1 cellular context compared by ENCODE assay signal in the genomic region with DNA sequence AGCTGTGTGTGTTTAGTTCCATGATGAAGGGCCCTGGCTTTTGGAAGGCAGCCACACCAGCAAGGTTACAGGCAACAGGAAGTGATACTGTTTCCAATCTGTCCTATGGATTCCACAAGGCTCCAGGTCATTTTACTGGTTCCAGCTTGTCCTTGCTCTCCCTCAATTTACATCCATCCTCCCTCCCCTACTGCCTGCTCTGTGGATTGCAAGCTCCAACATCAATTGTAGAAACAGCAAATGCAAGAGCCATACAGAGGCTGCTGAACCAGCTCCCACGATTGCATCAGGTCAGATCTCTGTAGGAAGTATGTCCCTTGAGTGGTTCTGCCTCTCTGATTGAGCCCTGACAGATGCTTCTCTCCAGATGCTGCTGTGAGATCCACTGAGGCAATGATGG.
TF ChIP-seq lines count a peak whose summit lies in the region.

No MANE protein-coding gene starts in this region.

TF ChIP-seq in GM23338, 12 proteins besides CTCF, POLR2A, EP300 and RAD21 (continued from another document):
- TF ChIP-seq ZNF114 (CRISPR knock-in tag; IDR thresholded peaks at IDR 0.05) = no peak
- no peak for TF ChIP-seq ETS1 (IDR thresholded peaks at IDR 0.05)
- no peak for TF ChIP-seq NANOG (IDR thresholded peaks at IDR 0.05; ENCODE audit: borderline replicate concordance)
TF ChIP-seq in GM23338: peak in this region for 0.
